In the genomic region with DNA sequence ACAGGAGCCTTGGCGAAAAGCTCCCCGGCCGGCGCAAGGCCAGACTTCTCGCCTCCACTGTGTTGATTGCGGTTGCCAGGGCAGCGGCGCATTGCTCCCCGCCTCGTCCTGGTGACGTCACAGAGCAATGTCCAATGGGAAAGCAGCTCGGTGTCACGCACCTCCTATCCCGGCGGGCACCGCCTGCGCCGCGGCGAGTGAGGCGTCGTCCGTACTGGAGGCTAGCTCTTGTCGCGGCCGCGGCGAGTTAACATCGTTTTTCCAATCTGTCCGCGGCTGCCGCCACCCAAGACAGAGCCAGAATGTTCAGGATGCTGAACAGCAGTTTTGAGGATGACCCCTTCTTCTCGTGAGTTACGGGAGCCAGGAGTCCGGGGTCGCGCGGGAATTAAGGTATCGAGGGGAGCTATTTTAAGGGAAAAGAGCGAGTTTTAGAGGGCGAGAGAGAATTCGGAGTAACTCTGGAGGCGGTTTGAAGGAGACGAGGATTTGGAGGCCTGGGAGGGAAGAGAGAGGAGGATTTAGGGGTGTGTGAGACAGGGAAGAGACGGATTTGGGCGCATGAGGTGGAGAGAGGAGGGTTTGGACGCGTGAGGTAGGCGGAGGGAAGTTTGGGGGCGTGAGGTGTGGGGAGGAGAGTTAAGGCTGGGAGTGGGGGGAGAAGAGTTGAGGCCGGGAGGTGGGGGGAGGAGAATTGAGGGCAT, we compare ENCODE assay signal across 8 cellular contexts. TPM values are rescaled to one million over a fixed set of nuclear protein-coding genes. Genes with fewer than 3 reads are reported as not detected.
DNase-seq lines count a peak whose midpoint lies in the region; ATAC-seq and TF ChIP-seq lines count a peak whose summit lies in the region.

A gene with protein sequence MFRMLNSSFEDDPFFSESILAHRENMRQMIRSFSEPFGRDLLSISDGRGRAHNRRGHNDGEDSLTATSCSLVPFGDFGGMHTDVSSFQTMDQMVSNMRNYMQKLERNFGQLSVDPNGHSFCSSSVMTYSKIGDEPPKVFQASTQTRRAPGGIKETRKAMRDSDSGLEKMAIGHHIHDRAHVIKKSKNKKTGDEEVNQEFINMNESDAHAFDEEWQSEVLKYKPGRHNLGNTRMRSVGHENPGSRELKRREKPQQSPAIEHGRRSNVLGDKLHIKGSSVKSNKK (plus strand): TSS at position 196 of the 704 bp plus-strand sequence. CDS start 107 bp downstream, at position 303.

- ATAC-seq in GM21528 (IDR thresholded peaks at IDR 0.05; ENCODE audit: low FRiP score, unreplicated experiment) (peak; percentile 100), naive B cell (ENCODE audit: low read depth in 2 of 2) (peak; percentile 96 to 98)

- H3K4me1 Mint-ChIP-seq in naive B cell = peaks cover 6 to 13% (median 10%) of the 10 kb centered on the region in 3 donors

- TF ChIP-seq CTCF in RWPE1 (conservative IDR thresholded peaks at IDR 0.05; ENCODE audit: low read depth) (no peak), fibroblast of pulmonary artery (IDR thresholded peaks at IDR 0.05; ENCODE audit: low read length, missing control alignments) (no peak)

- peak within 1 kb of the TSS; percentile 74 to 94 (median 87) for H3K4me3 Mint-ChIP-seq in naive B cell

- peak within 1 kb of the TSS; percentile 71 to 95 (median 87) for H3K27ac Mint-ChIP-seq in naive B cell

- peak; percentile 86 for DNase-seq in Caki2 (ENCODE audit: low read depth)
- DNase-seq in HuH-7 (ENCODE audit: low spot score) = peak; percentile 34
- peak; percentile 97 for DNase-seq in RWPE1 (ENCODE audit: low spot score)
- peak; percentile 41 for DNase-seq in activated gamma-delta T cell (lab: John Stamatoyannopoulos, UW)
- peak; percentile 97 for DNase-seq in fibroblast of pulmonary artery (ENCODE audit: low read depth)
- peak; percentile 72 for DNase-seq in naive B cell
- peak; percentile 64 for DNase-seq in stimulated activated CD8-positive, alpha-beta memory T cell treated with anti-CD3 and anti-CD28 coated beads, Interleukin-7, amount 100 ng/mL, for 24 hours (ENCODE audit: low read depth)

- peaks cover 0 to 9% (median 3%) of the 10 kb centered on the region in 7 donors for H3K9me3 Mint-ChIP-seq in naive B cell

- in situ Hi-C loops in Caki2 (cut with HindIII; ENCODE audit: low pct_unique_long_range_greater_than_20kb, low sequenced_read_pairs) = no loop called here

- H3K4me3 ChIP-seq in fibroblast of pulmonary artery (replicated peaks; ENCODE audit: low read depth, low read length) = peak within 1 kb of the TSS; percentile 62

- POLR2A ChIA-PET in RWPE1 (lab: Yijun Ruan, JAX; ENCODE audit: low non-redundant PET) = interaction anchor here (0.8 to 1.2 kb wide), 3 partner anchors 9 to 73 kb away, joined by 4 to 6 read pairs (median 4); partner anchors contain the start of gene GFM1

- peak within 1 kb of the TSS; percentile 60 for H3K27ac ChIP-seq in RWPE1

- H3K27me3 Mint-ChIP-seq in naive B cell = peaks cover 37 to 61% (median 41%) of the 10 kb centered on the region in 3 donors

- CTCF ChIA-PET in RWPE1 (lab: Yijun Ruan, JAX) = interaction anchor here (0.6 to 2.7 kb wide), 2 partner anchors 20 to 73 kb away, joined by 3 to 13 read pairs; partner anchors contain the start of gene GFM1

- H3K36me3 Mint-ChIP-seq in naive B cell = peaks cover 0 to 17% of the 10 kb centered on the region in 2 donors

RNA-seq across cellular contexts. Expression of the gene that starts here (rescaled TPM):
- total RNA-seq in Caki2 (2014; rRNA removed; shearing (Covaris generic); ENCODE audit: low replicate concordance) = 16.2 and 26.7 TPM in 2 replicates
- 1 to 10 TPM in 1 of 6 donors, under 1 TPM in 3, not detected in 2; 0.35 to 1.4 (median 0.59) TPM for polyA plus RNA-seq in naive B cell (ENCODE audit: low read depth in 6 of 6)

Comparison
In these comparisons a context has a peak if more than half of its experiments do, and no peak if none do; other contexts are left out.
1. Peak in every context shown above with its lines: DNase-seq, ATAC-seq, H3K4me3 ChIP-seq and H3K27ac ChIP-seq.
2. DNase-seq: peak in every context shown above with its lines; median percentile 97 in RWPE1; 97 in fibroblast of pulmonary artery; 86 in Caki2; 72 in naive B cell; 64 in stimulated activated CD8-positive, alpha-beta memory T cell treated with anti-CD3 and anti-CD28 coated beads, Interleukin-7, amount 100 ng/mL, for 24 hours; 41 in activated gamma-delta T cell; 34 in HuH-7.